ENCODE assay signal across 8 cellular contexts in genomic region chr11:72813740-72814138, GRCh38. TPM values are rescaled to one million over a fixed set of nuclear protein-coding genes. Genes with fewer than 3 reads are reported as not detected.
DNase-seq lines count a peak whose midpoint lies in the region; ATAC-seq, FAIRE-seq and TF ChIP-seq lines count a peak whose summit lies in the region.

No MANE protein-coding gene starts in this region.

- in situ Hi-C loops in brain microvascular endothelial cell (cut with HindIII; ENCODE audit: low pct_ligation_motif_present, low sequenced_read_pairs) = no loop called here

- no peaks in the 10 kb centered on the region for H3K9me2 ChIP-seq in GM23338 (ENCODE audit: insufficient read depth)

- intact Hi-C loops in kidney (cut with DNase I) = no loop called here

- peak overlapping the region; percentile 94 for H3K9ac ChIP-seq in KMS-11
- H3K9ac ChIP-seq in kidney (ENCODE audit: low read length in 2 of 2) = peak overlapping the region; percentile 28 to 53

- no peaks in the 10 kb centered on the region for H3K9me3 Mint-ChIP-seq in GM23338

- H3K27ac ChIP-seq in GM23338 (ENCODE audit: low read depth) = no peak overlapping the region
- H3K27ac ChIP-seq in KMS-11 = peak overlapping the region; percentile 89
- H3K27ac ChIP-seq in RWPE2 (ENCODE audit: poor library complexity, severe bottlenecking) = peak overlapping the region; percentile 67
- H3K27ac ChIP-seq in brain microvascular endothelial cell = peak overlapping the region; percentile 98
- H3K27ac ChIP-seq in kidney (ENCODE audit: low read depth in 2 of 2, low read length in 2 of 2) = peak overlapping the region; percentile 94 to 98

- no peaks in the 10 kb centered on the region; the same call in 1 of the 2 replicates for H4K20me1 ChIP-seq in GM23338 (replicated peaks; ENCODE audit: insufficient read depth)
- peaks cover 9% of the 10 kb centered on the region; the same call in 1 of the 2 replicates for H4K20me1 ChIP-seq in KMS-11 (ENCODE audit: insufficient read depth)

- H3K27me3 Mint-ChIP-seq in GM23338 (ENCODE audit: insufficient read depth, low read depth, poor library complexity) = peaks cover 23% of the 10 kb centered on the region

- H2AFZ ChIP-seq in GM23338 (peak overlapping the region; percentile 99), KMS-11 (ENCODE audit: low read depth) (peak overlapping the region; percentile 72)

- ATAC-seq in GM23338 (peak; percentile 70), RWPE2 (ENCODE audit: low read depth) (peak; percentile 64)

- TF ChIP-seq CTCF in GM23338 (conservative IDR thresholded peaks at IDR 0.05; ENCODE audit: low read depth in 2 of 2) (no peak), KMS-11 (conservative IDR thresholded peaks at IDR 0.05; ENCODE audit: low read depth, low read length) (no peak), RWPE2 (IDR thresholded peaks at IDR 0.05; ENCODE audit: poor library complexity, severe bottlenecking) (no peak), brain microvascular endothelial cell (IDR thresholded peaks at IDR 0.05; ENCODE audit: low read depth, low read length, missing control alignments) (no peak), kidney (IDR thresholded peaks at IDR 0.05; ENCODE audit: borderline replicate concordance, extremely low read depth, insufficient read depth) (no peak)

- H3K27ac Mint-ChIP-seq in GM23338 = 0 out of 2 replicates have a peak overlapping the region, but pooled peaks have one; percentile 52

- H3K4me2 ChIP-seq in GM23338 (peak overlapping the region; percentile 96), KMS-11 (peak overlapping the region; percentile 94)

- H3K4me1 Mint-ChIP-seq in GM23338 = peaks cover 28% of the 10 kb centered on the region

- DNase-seq in activated T-cell treated with anti-CD3 and anti-CD28 coated beads for 1 hour (ENCODE audit: low read depth) (peak; percentile 76), GM23338 (ENCODE audit: low spot score) (peak; percentile 75), RWPE2 (ENCODE audit: low spot score) (no peak), brain microvascular endothelial cell (peak; percentile 65), kidney (no peak)
- DNase-seq in activated T-cell treated with anti-CD3 and anti-CD28 coated beads, Interleukin-2, amount 50 U/mL, for 48 hours = no peak
- peak; percentile 83 for DNase-seq in stimulated activated CD4-positive, alpha-beta T cell treated with anti-CD3 and anti-CD28 coated beads, Interleukin-12 subunit alpha, Interleukin-12 subunit beta, amount 100 ng/mL, for 4 hours

- H3K36me3 Mint-ChIP-seq in GM23338 (ENCODE audit: low read depth) = peaks cover 24% of the 10 kb centered on the region; the same call in 2 of the 3 replicates

- H3K36me3 ChIP-seq in GM23338 (ENCODE audit: insufficient read depth) (0 out of 2 replicates have a peak, but pooled peaks cover 3% of the 10 kb centered on the region), KMS-11 (ENCODE audit: insufficient read depth) (no peaks in the 10 kb centered on the region; the same call in 1 of the 2 replicates), RWPE2 (ENCODE audit: low read depth) (peaks cover 15% of the 10 kb centered on the region), brain microvascular endothelial cell (replicated peaks) (peaks cover 4% of the 10 kb centered on the region), kidney (ENCODE audit: control insufficient read depth in 1 of 2, insufficient read depth in 2 of 2, low read length in 2 of 2) (peaks cover under 1 to 5% of the 10 kb centered on the region in 2 donors)

- H3K4me3 ChIP-seq in GM23338 = peak overlapping the region; percentile 91
- no peak overlapping the region for H3K4me3 ChIP-seq in KMS-11 (IDR thresholded peaks at IDR 0.05; ENCODE audit: insufficient read depth, low read depth, low read length)
- H3K4me3 ChIP-seq in RWPE2 (ENCODE audit: severe bottlenecking) = peak overlapping the region; percentile 66
- H3K4me3 ChIP-seq in brain microvascular endothelial cell (ENCODE audit: low read depth, low read length) = peak overlapping the region; percentile 85
- H3K4me3 ChIP-seq in kidney (ENCODE audit: low read length in 2 of 2) = peak overlapping the region; percentile 82 to 95

- H3F3A ChIP-seq in GM23338 (replicated peaks; ENCODE audit: low read depth) = peaks cover 12% of the 10 kb centered on the region

- FAIRE-seq in kidney (lab: Jason Lieb, UNC) = no peak

- peak overlapping the region; percentile 92 for H3K4me3 Mint-ChIP-seq in GM23338

- H3K4me1 ChIP-seq in GM23338 (ENCODE audit: insufficient read depth) = peaks cover 15% of the 10 kb centered on the region; the same call in 1 of the 2 replicates
- peaks cover 43% of the 10 kb centered on the region for H3K4me1 ChIP-seq in KMS-11 (ENCODE audit: low read depth, poor library complexity, severe bottlenecking)
- peaks cover 13% of the 10 kb centered on the region for H3K4me1 ChIP-seq in RWPE2 (ENCODE audit: insufficient read depth, poor library complexity, severe bottlenecking)
- H3K4me1 ChIP-seq in kidney (ENCODE audit: control insufficient read depth in 1 of 2, insufficient read depth in 1 of 2, low read depth in 1 of 2, low read length in 2 of 2) = peaks cover 9 to 12% of the 10 kb centered on the region in 2 donors

- no peaks in the 10 kb centered on the region for H3K9me3 ChIP-seq in RWPE2 (ENCODE audit: severe bottlenecking)
- H3K9me3 ChIP-seq in kidney (ENCODE audit: control insufficient read depth in 1 of 2, low read length in 2 of 2) = no peaks in the 10 kb centered on the region

- H3K79me2 ChIP-seq in GM23338 (replicated peaks; ENCODE audit: insufficient read depth) = peaks cover 7% of the 10 kb centered on the region; the same call in 1 of the 2 replicates
- H3K79me2 ChIP-seq in KMS-11 (ENCODE audit: insufficient read depth, low read depth) = peaks cover 45% of the 10 kb centered on the region

- no peaks in the 10 kb centered on the region for H3K27me3 ChIP-seq in GM23338 (ENCODE audit: insufficient read depth)
- H3K27me3 ChIP-seq in KMS-11 (ENCODE audit: insufficient read depth, low read depth) = no peaks in the 10 kb centered on the region
- no peaks in the 10 kb centered on the region for H3K27me3 ChIP-seq in RWPE2 (ENCODE audit: insufficient read depth, poor library complexity, severe bottlenecking)
- no peaks in the 10 kb centered on the region for H3K27me3 ChIP-seq in brain microvascular endothelial cell (replicated peaks)

TF ChIP-seq in GM23338, 12 proteins besides CTCF, POLR2A, EP300 and RAD21 (continues in another document):
- TF ChIP-seq JUNB (IDR thresholded peaks at IDR 0.05; ENCODE audit: unreplicated experiment) = no peak
- no peak for TF ChIP-seq ETS1 (IDR thresholded peaks at IDR 0.05)
- TF ChIP-seq ZNF331 (CRISPR knock-in tag; IDR thresholded peaks at IDR 0.05; ENCODE audit: low read depth) = no peak
- TF ChIP-seq EZH2phosphoT487 (IDR thresholded peaks at IDR 0.05; ENCODE audit: unreplicated experiment) = no peak
- peak; percentile 55; the same call in 1 of the 2 replicates for TF ChIP-seq POLR2AphosphoS5 (IDR thresholded peaks at IDR 0.05; ENCODE audit: low read depth)
- TF ChIP-seq REST (IDR thresholded peaks at IDR 0.05; ENCODE audit: unreplicated experiment) = no peak
- no peak for TF ChIP-seq CREB1 (CRISPR knock-in tag; IDR thresholded peaks at IDR 0.05; ENCODE audit: low read depth)
- no peak for TF ChIP-seq EZH2 (IDR thresholded peaks at IDR 0.05; ENCODE audit: low read depth, unreplicated experiment)
- peak; percentile 54; the same call in 1 of the 2 replicates for TF ChIP-seq ZNF114 (CRISPR knock-in tag; IDR thresholded peaks at IDR 0.05)
- TF ChIP-seq STAT1 (IDR thresholded peaks at IDR 0.05; ENCODE audit: unreplicated experiment) = no peak

RNA-seq across cellular contexts. Expression of gene ATG16L2, which starts 0.5 kb away (rescaled TPM):
- 18.0 and 24.6 TPM in 2 replicates for total RNA-seq in GM23338 (2014; rRNA removed; shearing (Covaris generic))
- 9.6 and 10.2 TPM in 2 replicates for polyA plus RNA-seq in GM23338 (2016; fragmentation: Nextera tagmentation; extraction: Ambion mirVana)
- 38.6 TPM for total RNA-seq in kidney
- 16.1 TPM for polyA plus RNA-seq in kidney (ENCODE audit: insufficient read depth, low read depth, low replicate concordance)

RNA-seq across cellular contexts. Expression of gene STARD10, which starts 19.9 kb away (rescaled TPM):
- 14.4 and 20.5 TPM in 2 replicates for total RNA-seq in GM23338 (2014; rRNA removed; shearing (Covaris generic))
- 16.6 and 20.7 TPM in 2 replicates for polyA plus RNA-seq in GM23338 (2016; fragmentation: Nextera tagmentation; extraction: Ambion mirVana)
- total RNA-seq in kidney = 40.7 TPM
- polyA plus RNA-seq in kidney (ENCODE audit: insufficient read depth, low read depth, low replicate concordance) = 127 TPM

Comparison
In these comparisons a context has a peak if more than half of its experiments do, and no peak if none do; other contexts are left out.
1. DNase-seq: peak in activated T-cell treated with anti-CD3 and anti-CD28 coated beads for 1 hour (single experiment), GM23338 (single experiment), brain microvascular endothelial cell (single experiment) and stimulated activated CD4-positive, alpha-beta T cell treated with anti-CD3 and anti-CD28 coated beads, Interleukin-12 subunit alpha, Interleukin-12 subunit beta, amount 100 ng/mL, for 4 hours (single experiment); none in activated T-cell treated with anti-CD3 and anti-CD28 coated beads, Interleukin-2, amount 50 U/mL, for 48 hours (0 of 2), RWPE2 (single experiment) and kidney (single experiment).